In the genomic region with DNA sequence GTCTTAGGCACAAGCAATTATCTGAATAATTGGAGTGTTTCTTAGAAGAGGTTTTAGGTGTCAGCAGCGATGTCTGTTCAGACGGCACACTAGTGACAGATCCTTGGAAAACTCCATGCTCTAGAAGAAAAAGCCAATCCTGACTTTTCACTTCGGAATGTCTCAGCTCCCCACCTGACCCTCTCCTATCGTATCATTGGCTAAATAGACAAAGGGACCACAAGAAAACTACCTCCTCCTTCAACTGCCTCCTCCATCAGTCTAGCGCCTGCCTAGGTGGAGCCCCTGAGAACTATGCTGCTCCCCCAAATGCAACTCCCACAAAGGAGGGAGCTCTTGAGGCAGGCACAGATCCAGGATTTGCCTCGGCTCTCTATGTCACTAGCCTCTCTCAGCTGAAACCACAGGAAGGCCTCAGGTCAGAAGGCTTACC, we compare ENCODE assay signal across 8 cellular contexts.
DNase-seq lines count a peak whose midpoint lies in the region; ATAC-seq and TF ChIP-seq lines count a peak whose summit lies in the region.

No MANE protein-coding gene starts in this region.

- H3K27me3 ChIP-seq in BLaER1: no peaks in the 10 kb centered on the region
- no peaks in the 10 kb centered on the region for H3K27me3 ChIP-seq in breast epithelium

- no peak for TF ChIP-seq POLR2A in breast epithelium (IDR thresholded peaks at IDR 0.05)

- H3K27me3 Mint-ChIP-seq in nephron (ENCODE audit: low read depth): no peaks in the 10 kb centered on the region

- intact Hi-C loops in breast epithelium (cut with DNase I; ENCODE audit: low total_unique reads): no loop called here

- DNase-seq in breast epithelium (ENCODE audit: low spot score in 2 of 2) (no peak), NCI-H1048 (lab: John Stamatoyannopoulos, UW) (no peak), ecto neural progenitor cell (ENCODE audit: low spot score) (no peak), NCI-H1417 (lab: John Stamatoyannopoulos, UW) (no peak)
- no peak for DNase-seq in stimulated activated CD8-positive, alpha-beta memory T cell treated with anti-CD3 and anti-CD28 coated beads, Interleukin-4, amount 100 ng/mL, for 48 hours

- H3K27ac Mint-ChIP-seq in nephron: peak overlapping the region; percentile 86 to 95 (median 93)

- peak overlapping the region; percentile 96 for H3K27ac ChIP-seq in BLaER1
- peak overlapping the region; percentile 97 to 98 for H3K27ac ChIP-seq in breast epithelium

- TF ChIP-seq CTCF in breast epithelium (IDR thresholded peaks at IDR 0.05) (no peak), nephron (IDR thresholded peaks at IDR 0.05; ENCODE audit: unreplicated experiment in 3 of 3) (no peak)

- no peaks in the 10 kb centered on the region for H3K9me3 Mint-ChIP-seq in nephron

- H3K36me3 ChIP-seq in BLaER1 (0 out of 2 replicates have a peak, but pooled peaks cover 2% of the 10 kb centered on the region), breast epithelium (no peaks in the 10 kb centered on the region)

- peak overlapping the region; percentile 94 for H3K4me2 ChIP-seq in BLaER1

- H3K36me3 Mint-ChIP-seq in nephron (ENCODE audit: low read depth): no peaks in the 10 kb centered on the region

- H3K9me3 ChIP-seq in BLaER1: no peaks in the 10 kb centered on the region
- no peaks in the 10 kb centered on the region for H3K9me3 ChIP-seq in breast epithelium

- H3K4me1 ChIP-seq in BLaER1 (peaks cover 97% of the 10 kb centered on the region), breast epithelium (peaks cover 25 to 49% of the 10 kb centered on the region in 2 donors)

- no peak overlapping the region for H3K4me3 Mint-ChIP-seq in nephron

- H4K20me1 ChIP-seq in BLaER1: no peaks in the 10 kb centered on the region

- peak; percentile 1 for ATAC-seq in HG02885 (IDR thresholded peaks at IDR 0.05; ENCODE audit: poor library complexity, unreplicated experiment)

- peaks cover 73% of the 10 kb centered on the region for H3K4me1 Mint-ChIP-seq in nephron

- H3K9ac ChIP-seq in BLaER1: peak overlapping the region; percentile 80

- H3K4me3 ChIP-seq in BLaER1 (peak overlapping the region; percentile 60), breast epithelium (peak overlapping the region in 2 of 3 donors; percentile 21 to 26)
